ENCODE assay signal across 1 cellular context in genomic region chr20:57685134-57685851, GRCh38.
TF ChIP-seq lines count a peak whose summit lies in the region.

No MANE protein-coding gene starts in this region.

TF ChIP-seq in HEK293, 187 proteins besides CTCF, POLR2A, EP300 and RAD21 (continued from another document):
- TF ChIP-seq, protein P1, sequence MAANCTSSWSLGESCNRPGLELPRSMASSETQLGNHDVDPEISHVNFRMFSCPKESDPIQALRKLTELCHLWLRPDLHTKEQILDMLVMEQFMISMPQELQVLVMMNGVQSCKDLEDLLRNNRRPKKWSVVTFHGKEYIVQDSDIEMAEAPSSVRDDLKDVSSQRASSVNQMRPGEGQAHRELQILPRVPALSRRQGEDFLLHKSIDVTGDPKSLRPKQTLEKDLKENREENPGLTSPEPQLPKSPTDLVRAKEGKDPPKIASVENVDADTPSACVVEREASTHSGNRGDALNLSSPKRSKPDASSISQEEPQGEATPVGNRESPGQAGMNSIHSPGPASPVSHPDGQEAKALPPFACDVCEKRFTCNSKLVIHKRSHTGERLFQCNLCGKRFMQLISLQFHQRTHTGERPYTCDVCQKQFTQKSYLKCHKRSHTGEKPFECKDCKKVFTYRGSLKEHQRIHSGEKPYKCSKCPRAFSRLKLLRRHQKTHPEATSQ (tag by site-specific recombination; IDR thresholded peaks at IDR 0.05): no peak
